15 cellular contexts compared by ENCODE assay signal in genomic region chr1:157566484-157567300, GRCh38. TPM values are rescaled to one million over a fixed set of nuclear protein-coding genes. Genes with fewer than 3 reads are reported as not detected.
DNase-seq lines count a peak whose midpoint lies in the region; ATAC-seq and TF ChIP-seq lines count a peak whose summit lies in the region.
"Had no signal": no experiment of that assay in that cellular context is flagged by ENCODE, and none has a peak within 500 bp of the region (broad histone marks: within the 10 kb centered on the region; RNA-seq: fewer than 3 reads in every experiment).

No MANE protein-coding gene starts in this region.

- BruUV-seq in OCI-LY7 (replicated peaks; lab: Mats Ljungman, UMichigan) = no TSS peak

- H3K36me3 ChIP-seq in OCI-LY7 (ENCODE audit: insufficient read depth, low read length) (no peaks in the 10 kb centered on the region), spleen (no peaks in the 10 kb centered on the region), hepatocyte (replicated peaks; ENCODE audit: insufficient read depth, low read depth) (no peaks in the 10 kb centered on the region)

- H3K9me3 ChIP-seq in OCI-LY7 (ENCODE audit: low read length) = no peaks in the 10 kb centered on the region
- H3K9me3 ChIP-seq in spleen = no peaks in the 10 kb centered on the region
- H3K9me3 ChIP-seq in hepatocyte (ENCODE audit: low read depth) = no peaks in the 10 kb centered on the region

- peak overlapping the region; percentile 75 for H3K4me2 ChIP-seq in OCI-LY7 (ENCODE audit: low read length)
- H3K4me2 ChIP-seq in hepatocyte = no peak overlapping the region

- peak overlapping the region; percentile 47; the same call in 1 of the 2 replicates for H2AFZ ChIP-seq in OCI-LY7 (ENCODE audit: low read length)
- H2AFZ ChIP-seq in hepatocyte = no peak overlapping the region

- TF ChIP-seq POLR2A in spleen (IDR thresholded peaks at IDR 0.05) = no peak

- WGBS in spleen, 5 donors = 60 to 71% (median 62%) methylated on average over 14 of the region's 14 CpGs
- WGBS in hepatocyte (ENCODE audit: low lambda C conversion rate, missing lambda C conversion rate) = 89% methylated on average over 14 of the region's 14 CpGs

- DNase-seq in GM19238 (ENCODE audit: insufficient read length, low spot score) (peak; percentile 4), OCI-LY7 (ENCODE audit: low spot score) (peak; percentile 91), spleen (no peak), NCI-H1092 treated with DMSO at 0.1 percent for 48 hours (lab: John Stamatoyannopoulos, UW) (no peak), hepatocyte (ENCODE audit: low spot score) (no peak)
- DNase-seq: amygdala, HCEC 1CT, NCI-H2029 treated with DMSO at 0.1 percent for 48 hours had no signal

- H3K4me1 ChIP-seq in OCI-LY7 (ENCODE audit: insufficient read depth, low read length, poor library complexity, severe bottlenecking) (peaks cover 87% of the 10 kb centered on the region), spleen (peaks cover 9 to 78% (median 29%) of the 10 kb centered on the region in 6 donors), hepatocyte (ENCODE audit: insufficient read depth) (no peaks in the 10 kb centered on the region)

- H3K27ac ChIP-seq in OCI-LY7 (ENCODE audit: low read depth, low read length, poor library complexity, severe bottlenecking) (peak overlapping the region; percentile 85), spleen (peak overlapping the region in 6 of 8 donors; percentile 4 to 64 (median 50)), hepatocyte (no peak overlapping the region)

- H4K20me1 ChIP-seq in OCI-LY7 (ENCODE audit: insufficient read depth, low read length) = no peaks in the 10 kb centered on the region
- H4K20me1 ChIP-seq in hepatocyte (ENCODE audit: insufficient read depth, poor library complexity, severe bottlenecking) = no peaks in the 10 kb centered on the region

- CTCF ChIA-PET in OCI-LY7 (lab: Charles Lee; ENCODE audit: unreplicated experiment) = no interaction called here

- H3K4me3 ChIP-seq in OCI-LY7 (ENCODE audit: low read depth, low read length, poor library complexity, severe bottlenecking) = peak overlapping the region; percentile 44
- H3K4me3 ChIP-seq in spleen = no peak overlapping the region
- H3K4me3 ChIP-seq in hepatocyte = no peak overlapping the region

- no peaks in the 10 kb centered on the region for H3K9me2 ChIP-seq in OCI-LY7 (ENCODE audit: insufficient read depth, low read length)
- no peaks in the 10 kb centered on the region for H3K9me2 ChIP-seq in hepatocyte (replicated peaks; ENCODE audit: insufficient read depth)

- POLR2A ChIA-PET in OCI-LY7 (lab: Charles Lee) = interaction anchor here (0.6 to 7.0 kb wide), 11 partner anchors 9 to 253 kb away, joined by 3 to 42 read pairs (median 6); partner anchors contain the start of gene FCRL5

- intact Hi-C loops in OCI-LY7 (cut with micrococcal nuclease; ENCODE audit: unreplicated experiment) (loop anchor here (1.0 kb wide), 1 partner anchor 54 kb away; no protein-coding TSS in a partner anchor), spleen (cut with DNase I; ENCODE audit: low total_unique reads) (no loop called here)

- ATAC-seq in HG02840 (IDR thresholded peaks at IDR 0.05; ENCODE audit: low FRiP score, unreplicated experiment) = peak; percentile 44
- ATAC-seq in HG03196 (IDR thresholded peaks at IDR 0.05; ENCODE audit: unreplicated experiment) = no peak
- ATAC-seq: stimulated activated effector memory CD8-positive, alpha-beta T cell treated with anti-CD3 and anti-CD28 coated beads, Interleukin-12 subunit alpha, Interleukin-12 subunit beta, amount 100 ng/mL, for 72 hours had no signal

- TF ChIP-seq CTCF in OCI-LY7 (conservative IDR thresholded peaks at IDR 0.05; ENCODE audit: low read length) (no peak), spleen (IDR thresholded peaks at IDR 0.05 in 8 of 11, conservative IDR thresholded peaks at IDR 0.05 in 3 of 11) (no peak), hepatocyte (IDR thresholded peaks at IDR 0.05; ENCODE audit: poor library complexity) (no peak)

- H3K27me3 ChIP-seq in spleen (replicated peaks in 1 of 7) (no peaks in the 10 kb centered on the region), hepatocyte (no peaks in the 10 kb centered on the region)

- H3K79me2 ChIP-seq in OCI-LY7 (ENCODE audit: insufficient read depth, low read depth, low read length) (no peaks in the 10 kb centered on the region), hepatocyte (no peaks in the 10 kb centered on the region)

RNA-seq across cellular contexts. Expression of gene FCRL5, which starts 14.4 kb away (rescaled TPM):
- total RNA-seq in OCI-LY7 (2014; rRNA removed; shearing (Covaris generic)) = 64.6 and 73.5 TPM in 2 replicates
- total RNA-seq in OCI-LY7 (2022) (44.8 and 57.4 TPM in 2 replicates), spleen (100 to 1,000 TPM in 1 of 7 donors, 10 to 100 TPM in 6; 55.9 to 111 (median 73.4) TPM), hepatocyte (not detected in 2 replicates)
- polyA plus RNA-seq in spleen (10 to 100 TPM; 51.0 to 69.0 (median 59.6) TPM), hepatocyte (not detected in 2 replicates)
- total RNA-seq: dermis microvascular lymphatic vessel endothelial cell, frontal cortex had no signal

RNA-seq across cellular contexts. Expression of gene FCRL4, which starts 31.2 kb away (rescaled TPM):
- total RNA-seq in OCI-LY7 (2014; rRNA removed; shearing (Covaris generic)) = not detected in 2 replicates
- total RNA-seq in OCI-LY7 (2022) (not detected in 2 replicates), spleen (1 to 10 TPM in 5 of 7 donors, under 1 TPM in 2; 0.26 to 3.8 (median 1.5) TPM), hepatocyte (not detected in 2 replicates)
- polyA plus RNA-seq in spleen (1 to 10 TPM; 2.2 to 6.0 (median 4.7) TPM), hepatocyte (not detected in 2 replicates)
- total RNA-seq: dermis microvascular lymphatic vessel endothelial cell, frontal cortex, liver, omental fat pad had no signal
- polyA plus RNA-seq: liver had no signal

Comparison
In these comparisons a context has a peak if more than half of its experiments do, and no peak if none do; other contexts are left out.
1. DNase-seq: peak in GM19238 (single experiment) and OCI-LY7 (single experiment); none in spleen (single experiment), NCI-H1092 treated with DMSO at 0.1 percent for 48 hours (single experiment) and hepatocyte (single experiment).
2. RNA of gene FCRL5, which starts 14.4 kb away (total RNA-seq): 44.8 to 73.5 TPM in OCI-LY7 and 55.9 to 111 TPM in spleen; not detected in hepatocyte; every median in the first group is over 10 times any median in the second.